ENCODE assay signal across 1 cellular context in the genomic region with DNA sequence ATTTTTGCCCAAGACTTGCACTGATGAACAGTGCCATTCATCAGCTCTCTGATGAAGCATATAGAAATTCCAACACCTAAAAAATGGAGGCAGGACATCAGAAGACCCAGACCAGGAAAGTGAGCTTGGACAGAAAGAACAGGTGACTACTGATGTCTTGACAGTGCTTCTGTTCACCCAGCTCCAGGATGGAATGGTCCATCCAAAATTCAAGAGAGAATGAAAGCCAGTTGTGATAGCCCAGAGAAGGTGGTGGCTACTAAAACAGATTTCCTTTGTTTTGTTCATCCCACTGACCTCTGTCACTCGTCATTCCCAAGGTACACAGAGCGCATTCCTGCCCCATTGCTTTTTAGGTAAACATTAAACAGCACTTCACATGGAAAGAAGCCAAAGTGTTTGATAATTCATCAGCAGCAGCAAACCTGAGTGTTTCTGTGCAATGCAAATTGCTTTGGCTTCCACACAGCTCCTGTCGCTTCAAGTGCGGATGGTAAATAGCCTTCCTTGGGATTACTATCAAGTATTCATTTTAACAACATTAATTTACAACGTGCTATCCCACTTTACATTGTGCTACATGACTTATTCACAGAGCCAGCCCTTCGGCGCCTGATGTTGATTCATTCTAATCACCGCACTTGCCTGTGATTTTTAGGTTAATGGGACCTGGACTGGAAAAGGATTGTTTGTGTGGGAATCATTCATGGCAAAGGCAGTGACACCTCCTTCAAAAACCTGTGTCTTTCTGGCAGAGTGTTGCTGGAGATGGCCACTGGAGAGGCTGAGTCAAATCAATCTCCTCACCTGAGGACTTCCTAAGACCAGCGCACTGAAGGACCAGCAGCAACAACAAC.
A peak's percentile ranks its signal among the peaks of the same experiment; 100 is the strongest.
TF ChIP-seq lines count a peak whose summit lies in the region.

No MANE protein-coding gene starts in this region.

TF ChIP-seq in HepG2, 621 proteins besides CTCF, POLR2A, EP300 and RAD21 (continued from another document and continues in another):
- TF ChIP-seq, protein P1, sequence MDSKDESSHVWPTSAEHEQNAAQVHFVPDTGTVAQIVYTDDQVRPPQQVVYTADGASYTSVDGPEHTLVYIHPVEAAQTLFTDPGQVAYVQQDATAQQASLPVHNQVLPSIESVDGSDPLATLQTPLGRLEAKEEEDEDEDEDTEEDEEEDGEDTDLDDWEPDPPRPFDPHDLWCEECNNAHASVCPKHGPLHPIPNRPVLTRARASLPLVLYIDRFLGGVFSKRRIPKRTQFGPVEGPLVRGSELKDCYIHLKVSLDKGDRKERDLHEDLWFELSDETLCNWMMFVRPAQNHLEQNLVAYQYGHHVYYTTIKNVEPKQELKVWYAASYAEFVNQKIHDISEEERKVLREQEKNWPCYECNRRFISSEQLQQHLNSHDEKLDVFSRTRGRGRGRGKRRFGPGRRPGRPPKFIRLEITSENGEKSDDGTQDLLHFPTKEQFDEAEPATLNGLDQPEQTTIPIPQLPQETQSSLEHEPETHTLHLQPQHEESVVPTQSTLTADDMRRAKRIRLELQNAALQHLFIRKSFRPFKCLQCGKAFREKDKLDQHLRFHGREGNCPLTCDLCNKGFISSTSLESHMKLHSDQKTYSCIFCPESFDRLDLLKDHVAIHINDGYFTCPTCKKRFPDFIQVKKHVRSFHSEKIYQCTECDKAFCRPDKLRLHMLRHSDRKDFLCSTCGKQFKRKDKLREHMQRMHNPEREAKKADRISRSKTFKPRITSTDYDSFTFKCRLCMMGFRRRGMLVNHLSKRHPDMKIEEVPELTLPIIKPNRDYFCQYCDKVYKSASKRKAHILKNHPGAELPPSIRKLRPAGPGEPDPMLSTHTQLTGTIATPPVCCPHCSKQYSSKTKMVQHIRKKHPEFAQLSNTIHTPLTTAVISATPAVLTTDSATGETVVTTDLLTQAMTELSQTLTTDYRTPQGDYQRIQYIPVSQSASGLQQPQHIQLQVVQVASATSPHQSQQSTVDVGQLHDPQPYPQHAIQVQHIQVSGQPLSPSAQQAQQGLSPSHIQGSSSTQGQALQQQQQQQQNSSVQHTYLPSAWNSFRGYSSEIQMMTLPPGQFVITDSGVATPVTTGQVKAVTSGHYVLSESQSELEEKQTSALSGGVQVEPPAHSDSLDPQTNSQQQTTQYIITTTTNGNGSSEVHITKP (CRISPR knock-in tag; IDR thresholded peaks at IDR 0.05; ENCODE audit: low read depth) = peak; percentile 96
- TF ChIP-seq ZNF253 (CRISPR knock-in tag; IDR thresholded peaks at IDR 0.05; ENCODE audit: borderline replicate concordance) (0 out of 2 replicates have a peak, but pooled peaks have one; percentile 53), TMF1 (CRISPR knock-in tag; IDR thresholded peaks at IDR 0.05; ENCODE audit: low read depth) (no peak), ZNF3 (CRISPR knock-in tag; IDR thresholded peaks at IDR 0.05) (no peak), HMG20B (CRISPR knock-in tag; conservative IDR thresholded peaks at IDR 0.05) (peak; percentile 95), MYC (CRISPR knock-in tag; IDR thresholded peaks at IDR 0.05; ENCODE audit: borderline replicate concordance) (peak; percentile 38; the same call in 1 of the 2 replicates), FOXO1 (CRISPR knock-in tag; IDR thresholded peaks at IDR 0.05) (peak; percentile 99), GABPA (IDR thresholded peaks at IDR 0.05; ENCODE audit: low read depth, low read length) (no peak), GABPA (CRISPR knock-in tag; IDR thresholded peaks at IDR 0.05; ENCODE audit: low read depth) (peak; percentile 56; the same call in 1 of the 2 replicates), STAT5B (CRISPR knock-in tag; IDR thresholded peaks at IDR 0.05) (no peak), ZNF260 (CRISPR knock-in tag; IDR thresholded peaks at IDR 0.05; ENCODE audit: borderline replicate concordance, low read depth) (no peak), NR2C2 (CRISPR knock-in tag; IDR thresholded peaks at IDR 0.05; ENCODE audit: borderline replicate concordance) (peak; percentile 80; the same call in 1 of the 2 replicates), ZNF235 (CRISPR knock-in tag; IDR thresholded peaks at IDR 0.05; ENCODE audit: borderline replicate concordance) (no peak; the same call in 1 of the 2 replicates), ZNF816 (CRISPR knock-in tag; IDR thresholded peaks at IDR 0.05; ENCODE audit: borderline replicate concordance) (0 out of 2 replicates have a peak, but pooled peaks have one; percentile 8), HOXA3 (CRISPR knock-in tag; IDR thresholded peaks at IDR 0.05) (peak; percentile 91), SRY (CRISPR knock-in tag; IDR thresholded peaks at IDR 0.05) (no peak), TAF1 (CRISPR knock-in tag; IDR thresholded peaks at IDR 0.05) (peak; percentile 60), ZIK1 (CRISPR knock-in tag; IDR thresholded peaks at IDR 0.05; ENCODE audit: borderline replicate concordance, low read depth) (no peak), MAZ (IDR thresholded peaks at IDR 0.05; ENCODE audit: borderline replicate concordance, low read depth, low read length) (peak; percentile 78), MAZ (CRISPR knock-in tag; IDR thresholded peaks at IDR 0.05; ENCODE audit: low read depth) (peak; percentile 79), MTF1 (CRISPR knock-in tag; IDR thresholded peaks at IDR 0.05) (no peak), DMAP1 (CRISPR knock-in tag; IDR thresholded peaks at IDR 0.05) (peak; percentile 87), ZNF772 (CRISPR knock-in tag; IDR thresholded peaks at IDR 0.05) (peak; percentile 87), SMAD1 (CRISPR knock-in tag; IDR thresholded peaks at IDR 0.05; ENCODE audit: borderline replicate concordance, low read depth) (no peak), MEF2D (CRISPR knock-in tag; IDR thresholded peaks at IDR 0.05) (peak; percentile 54; the same call in 1 of the 2 replicates), RELA (CRISPR knock-in tag; IDR thresholded peaks at IDR 0.05) (no peak), NR2F2 (IDR thresholded peaks at IDR 0.05; ENCODE audit: borderline replicate concordance, low read depth) (peak; percentile 95), KLF9 (CRISPR knock-in tag; IDR thresholded peaks at IDR 0.05; ENCODE audit: low read depth) (0 out of 2 replicates have a peak, but pooled peaks have one; percentile 50), SMC3 (IDR thresholded peaks at IDR 0.05; ENCODE audit: low read length) (peak; percentile 20; the same call in 1 of the 2 replicates), MED13 (CRISPR knock-in tag; IDR thresholded peaks at IDR 0.05) (peak; percentile 66; the same call in 1 of the 2 replicates), ZNF782 (CRISPR knock-in tag; IDR thresholded peaks at IDR 0.05; ENCODE audit: borderline replicate concordance) (no peak; the same call in 1 of the 2 replicates), JARID2 (CRISPR knock-in tag; IDR thresholded peaks at IDR 0.05; ENCODE audit: insufficient replicate concordance) (no peak), ONECUT2 (CRISPR knock-in tag; IDR thresholded peaks at IDR 0.05) (no peak; the same call in 1 of the 2 replicates), ZNF781 (CRISPR knock-in tag; IDR thresholded peaks at IDR 0.05; ENCODE audit: borderline replicate concordance, not compliant biosample characterization) (peak; percentile 53), SATB2 (CRISPR knock-in tag; IDR thresholded peaks at IDR 0.05) (no peak), ZBTB20 (CRISPR knock-in tag; IDR thresholded peaks at IDR 0.05; ENCODE audit: borderline replicate concordance, low read depth) (no peak; the same call in 1 of the 2 replicates), ZNF136 (CRISPR knock-in tag; IDR thresholded peaks at IDR 0.05; ENCODE audit: low read depth) (peak; percentile 49; the same call in 1 of the 2 replicates)
- TF ChIP-seq, protein P2, sequence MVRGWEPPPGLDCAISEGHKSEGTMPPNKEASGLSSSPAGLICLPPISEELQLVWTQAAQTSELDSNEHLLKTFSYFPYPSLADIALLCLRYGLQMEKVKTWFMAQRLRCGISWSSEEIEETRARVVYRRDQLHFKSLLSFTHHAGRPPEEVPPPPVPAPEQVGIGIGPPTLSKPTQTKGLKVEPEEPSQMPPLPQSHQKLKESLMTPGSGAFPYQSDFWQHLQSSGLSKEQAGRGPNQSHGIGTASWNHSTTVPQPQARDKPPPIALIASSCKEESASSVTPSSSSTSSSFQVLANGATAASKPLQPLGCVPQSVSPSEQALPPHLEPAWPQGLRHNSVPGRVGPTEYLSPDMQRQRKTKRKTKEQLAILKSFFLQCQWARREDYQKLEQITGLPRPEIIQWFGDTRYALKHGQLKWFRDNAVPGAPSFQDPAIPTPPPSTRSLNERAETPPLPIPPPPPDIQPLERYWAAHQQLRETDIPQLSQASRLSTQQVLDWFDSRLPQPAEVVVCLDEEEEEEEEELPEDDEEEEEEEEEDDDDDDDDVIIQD (CRISPR knock-in tag; IDR thresholded peaks at IDR 0.05; ENCODE audit: low read depth) = peak; percentile 94
- TF ChIP-seq, protein P3, sequence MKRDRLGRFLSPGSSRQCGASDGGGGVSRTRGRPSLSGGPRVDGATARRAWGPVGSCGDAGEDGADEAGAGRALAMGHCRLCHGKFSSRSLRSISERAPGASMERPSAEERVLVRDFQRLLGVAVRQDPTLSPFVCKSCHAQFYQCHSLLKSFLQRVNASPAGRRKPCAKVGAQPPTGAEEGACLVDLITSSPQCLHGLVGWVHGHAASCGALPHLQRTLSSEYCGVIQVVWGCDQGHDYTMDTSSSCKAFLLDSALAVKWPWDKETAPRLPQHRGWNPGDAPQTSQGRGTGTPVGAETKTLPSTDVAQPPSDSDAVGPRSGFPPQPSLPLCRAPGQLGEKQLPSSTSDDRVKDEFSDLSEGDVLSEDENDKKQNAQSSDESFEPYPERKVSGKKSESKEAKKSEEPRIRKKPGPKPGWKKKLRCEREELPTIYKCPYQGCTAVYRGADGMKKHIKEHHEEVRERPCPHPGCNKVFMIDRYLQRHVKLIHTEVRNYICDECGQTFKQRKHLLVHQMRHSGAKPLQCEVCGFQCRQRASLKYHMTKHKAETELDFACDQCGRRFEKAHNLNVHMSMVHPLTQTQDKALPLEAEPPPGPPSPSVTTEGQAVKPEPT (CRISPR knock-in tag; IDR thresholded peaks at IDR 0.05; ENCODE audit: low read depth) = 0 out of 2 replicates have a peak, but pooled peaks have one; percentile 33
- TF ChIP-seq, protein P4, sequence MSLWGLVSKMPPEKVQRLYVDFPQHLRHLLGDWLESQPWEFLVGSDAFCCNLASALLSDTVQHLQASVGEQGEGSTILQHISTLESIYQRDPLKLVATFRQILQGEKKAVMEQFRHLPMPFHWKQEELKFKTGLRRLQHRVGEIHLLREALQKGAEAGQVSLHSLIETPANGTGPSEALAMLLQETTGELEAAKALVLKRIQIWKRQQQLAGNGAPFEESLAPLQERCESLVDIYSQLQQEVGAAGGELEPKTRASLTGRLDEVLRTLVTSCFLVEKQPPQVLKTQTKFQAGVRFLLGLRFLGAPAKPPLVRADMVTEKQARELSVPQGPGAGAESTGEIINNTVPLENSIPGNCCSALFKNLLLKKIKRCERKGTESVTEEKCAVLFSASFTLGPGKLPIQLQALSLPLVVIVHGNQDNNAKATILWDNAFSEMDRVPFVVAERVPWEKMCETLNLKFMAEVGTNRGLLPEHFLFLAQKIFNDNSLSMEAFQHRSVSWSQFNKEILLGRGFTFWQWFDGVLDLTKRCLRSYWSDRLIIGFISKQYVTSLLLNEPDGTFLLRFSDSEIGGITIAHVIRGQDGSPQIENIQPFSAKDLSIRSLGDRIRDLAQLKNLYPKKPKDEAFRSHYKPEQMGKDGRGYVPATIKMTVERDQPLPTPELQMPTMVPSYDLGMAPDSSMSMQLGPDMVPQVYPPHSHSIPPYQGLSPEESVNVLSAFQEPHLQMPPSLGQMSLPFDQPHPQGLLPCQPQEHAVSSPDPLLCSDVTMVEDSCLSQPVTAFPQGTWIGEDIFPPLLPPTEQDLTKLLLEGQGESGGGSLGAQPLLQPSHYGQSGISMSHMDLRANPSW (CRISPR knock-in tag; IDR thresholded peaks at IDR 0.05; ENCODE audit: borderline replicate concordance) = peak; percentile 65; the same call in 1 of the 2 replicates
- TF ChIP-seq, protein P5, sequence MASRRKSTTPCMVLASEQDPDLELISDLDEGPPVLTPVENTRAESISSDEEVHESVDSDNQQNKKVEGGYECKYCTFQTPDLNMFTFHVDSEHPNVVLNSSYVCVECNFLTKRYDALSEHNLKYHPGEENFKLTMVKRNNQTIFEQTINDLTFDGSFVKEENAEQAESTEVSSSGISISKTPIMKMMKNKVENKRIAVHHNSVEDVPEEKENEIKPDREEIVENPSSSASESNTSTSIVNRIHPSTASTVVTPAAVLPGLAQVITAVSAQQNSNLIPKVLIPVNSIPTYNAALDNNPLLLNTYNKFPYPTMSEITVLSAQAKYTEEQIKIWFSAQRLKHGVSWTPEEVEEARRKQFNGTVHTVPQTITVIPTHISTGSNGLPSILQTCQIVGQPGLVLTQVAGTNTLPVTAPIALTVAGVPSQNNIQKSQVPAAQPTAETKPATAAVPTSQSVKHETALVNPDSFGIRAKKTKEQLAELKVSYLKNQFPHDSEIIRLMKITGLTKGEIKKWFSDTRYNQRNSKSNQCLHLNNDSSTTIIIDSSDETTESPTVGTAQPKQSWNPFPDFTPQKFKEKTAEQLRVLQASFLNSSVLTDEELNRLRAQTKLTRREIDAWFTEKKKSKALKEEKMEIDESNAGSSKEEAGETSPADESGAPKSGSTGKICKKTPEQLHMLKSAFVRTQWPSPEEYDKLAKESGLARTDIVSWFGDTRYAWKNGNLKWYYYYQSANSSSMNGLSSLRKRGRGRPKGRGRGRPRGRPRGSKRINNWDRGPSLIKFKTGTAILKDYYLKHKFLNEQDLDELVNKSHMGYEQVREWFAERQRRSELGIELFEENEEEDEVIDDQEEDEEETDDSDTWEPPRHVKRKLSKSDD (CRISPR knock-in tag; IDR thresholded peaks at IDR 0.05; ENCODE audit: low read depth) = no peak; the same call in 1 of the 2 replicates
- TF ChIP-seq, protein P6, sequence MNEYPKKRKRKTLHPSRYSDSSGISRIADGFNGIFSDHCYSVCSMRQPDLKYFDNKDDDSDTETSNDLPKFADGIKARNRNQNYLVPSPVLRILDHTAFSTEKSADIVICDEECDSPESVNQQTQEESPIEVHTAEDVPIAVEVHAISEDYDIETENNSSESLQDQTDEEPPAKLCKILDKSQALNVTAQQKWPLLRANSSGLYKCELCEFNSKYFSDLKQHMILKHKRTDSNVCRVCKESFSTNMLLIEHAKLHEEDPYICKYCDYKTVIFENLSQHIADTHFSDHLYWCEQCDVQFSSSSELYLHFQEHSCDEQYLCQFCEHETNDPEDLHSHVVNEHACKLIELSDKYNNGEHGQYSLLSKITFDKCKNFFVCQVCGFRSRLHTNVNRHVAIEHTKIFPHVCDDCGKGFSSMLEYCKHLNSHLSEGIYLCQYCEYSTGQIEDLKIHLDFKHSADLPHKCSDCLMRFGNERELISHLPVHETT (CRISPR knock-in tag; conservative IDR thresholded peaks at IDR 0.05) = 0 out of 2 replicates have a peak, but pooled peaks have one; percentile 55
